In genomic region chr5:153783278-153783677, GRCh38 we compare ENCODE assay signal across 1 cellular context.
TF ChIP-seq lines count a peak whose summit lies in the region.

No MANE protein-coding gene starts in this region.

TF ChIP-seq in H1, 55 proteins besides CTCF, POLR2A, EP300 and RAD21 (continued from another document):
- no peak for TF ChIP-seq CTBP2 (IDR thresholded peaks at IDR 0.05; ENCODE audit: borderline replicate concordance, insufficient read depth, insufficient read length, low read length)
- no peak for TF ChIP-seq ZNF274 (IDR thresholded peaks at IDR 0.05; ENCODE audit: borderline replicate concordance, extremely low read depth, low read length)
- no peak for TF ChIP-seq KDM1A (IDR thresholded peaks at IDR 0.05; ENCODE audit: borderline replicate concordance, low read length)
- no peak for TF ChIP-seq SP2 (IDR thresholded peaks at IDR 0.05; ENCODE audit: low read length)
- TF ChIP-seq TBP (IDR thresholded peaks at IDR 0.05; ENCODE audit: low read depth, low read length), result no peak
- TF ChIP-seq BRCA1 (IDR thresholded peaks at IDR 0.05; ENCODE audit: low read depth, low read length), result no peak
- TF ChIP-seq SAP30 (IDR thresholded peaks at IDR 0.05; ENCODE audit: insufficient read depth, insufficient replicate concordance, low read length), result no peak
- no peak for TF ChIP-seq HDAC2 (IDR thresholded peaks at IDR 0.05; ENCODE audit: borderline replicate concordance in 1 of 2, low read depth in 2 of 2, low read length in 2 of 2)
- TF ChIP-seq HDAC6 (IDR thresholded peaks at IDR 0.05; ENCODE audit: low read depth, low read length), result no peak
- TF ChIP-seq JUN (IDR thresholded peaks at IDR 0.05; ENCODE audit: low read depth, low read length), result no peak
- TF ChIP-seq RBBP5 (IDR thresholded peaks at IDR 0.05; ENCODE audit: borderline replicate concordance, low read depth, low read length), result no peak
- no peak for TF ChIP-seq CHD7 (IDR thresholded peaks at IDR 0.05; ENCODE audit: insufficient replicate concordance, low read length)
- no peak for TF ChIP-seq KDM5A (IDR thresholded peaks at IDR 0.05; ENCODE audit: low read length)
- TF ChIP-seq TAF7 (optimal IDR thresholded peaks at IDR 0.05; ENCODE audit: borderline replicate concordance, low read depth, low read length), result no peak
- no peak for TF ChIP-seq MAFK (IDR thresholded peaks at IDR 0.05; ENCODE audit: low read depth, low read length)
